8 cellular contexts compared by ENCODE assay signal in genomic region chr5:43602456-43602817, GRCh38. TPM values are rescaled to one million over a fixed set of nuclear protein-coding genes. Genes with fewer than 3 reads are reported as not detected.
DNase-seq lines count a peak whose midpoint lies in the region; ATAC-seq, FAIRE-seq and TF ChIP-seq lines count a peak whose summit lies in the region.

No MANE protein-coding gene starts in this region.

- no peak for TF ChIP-seq EP300 in K562 (IDR thresholded peaks at IDR 0.05; ENCODE audit: low read length)

- CTCF ChIA-PET in CD4-positive, alpha-beta T cell (lab: Charles Lee): interaction anchor here (0.6 to 2.5 kb wide), 3 partner anchors 46 to 118 kb away, joined by 3 to 11 read pairs (median 5); partner anchors contain the start of genes PAIP1 and TMEM267
- CTCF ChIA-PET in K562 (lab: Yijun Ruan, JAX; ENCODE audit: low intra/inter-chr PET ratio): no interaction called here

- no peaks in the 10 kb centered on the region for H3K9me3 Mint-ChIP-seq in CD4-positive, alpha-beta T cell

- H3K9me3 ChIP-seq in CD4-positive, alpha-beta T cell (ENCODE audit: control insufficient read depth, low read length): no peaks in the 10 kb centered on the region
- no peaks in the 10 kb centered on the region for H3K9me3 ChIP-seq in K562 (replicated peaks; ENCODE audit: control insufficient read depth, insufficient read depth, low read depth, low read length)
- no peaks in the 10 kb centered on the region for H3K9me3 ChIP-seq in hepatocyte (ENCODE audit: low read depth)

- no peak for TF ChIP-seq CTCF in CD4-positive, alpha-beta T cell (IDR thresholded peaks at IDR 0.05)
- no peak for TF ChIP-seq CTCF in K562 (IDR thresholded peaks at IDR 0.05 in 2 of 3, conservative IDR thresholded peaks at IDR 0.05 in 1 of 3; ENCODE audit: insufficient read depth in 2 of 3, low read depth in 1 of 3, low read length in 3 of 3)
- no peak for TF ChIP-seq CTCF in hepatocyte (IDR thresholded peaks at IDR 0.05; ENCODE audit: poor library complexity)

- H4K20me1 ChIP-seq in K562 (replicated peaks; ENCODE audit: control insufficient read depth, insufficient read depth, low read length) (no peaks in the 10 kb centered on the region), hepatocyte (ENCODE audit: insufficient read depth, poor library complexity, severe bottlenecking) (no peaks in the 10 kb centered on the region)

- H2AFZ ChIP-seq in K562 (ENCODE audit: low read depth, low read length) (peak overlapping the region; percentile 91), hepatocyte (peak overlapping the region; percentile 88)

- H3K9ac ChIP-seq in K562 (ENCODE audit: insufficient read depth in 1 of 2, low read depth in 2 of 2, low read length in 2 of 2): peak overlapping the region; percentile 93 to 98

- H3K27ac Mint-ChIP-seq in CD4-positive, alpha-beta T cell: peak overlapping the region; percentile 87

- ATAC-seq in CD4-positive, alpha-beta T cell (ENCODE audit: poor library complexity): peak; percentile 30
- ATAC-seq in GM19395 (IDR thresholded peaks at IDR 0.05; ENCODE audit: unreplicated experiment): peak; percentile 35
- ATAC-seq in K562: peak; percentile 74
- peak; percentile 67 for ATAC-seq in sciatic nerve

- H3K4me1 Mint-ChIP-seq in CD4-positive, alpha-beta T cell (ENCODE audit: low read depth): peaks cover 58% of the 10 kb centered on the region

- no peaks in the 10 kb centered on the region for H3K27me3 Mint-ChIP-seq in CD4-positive, alpha-beta T cell

- TF ChIP-seq POLR2A in K562 (conservative IDR thresholded peaks at IDR 0.05): peak; percentile 68; the same call in 1 of the 2 replicates

- H3K27ac ChIP-seq in CD4-positive, alpha-beta T cell (ENCODE audit: low read depth, low read length): peak overlapping the region; percentile 58
- H3K27ac ChIP-seq in K562 (ENCODE audit: extremely low read depth, low read depth, low read length) (peak overlapping the region; percentile 91), hepatocyte (peak overlapping the region; percentile 87)

- TF ChIP-seq RAD21 in K562 (CRISPR knock-in tag; conservative IDR thresholded peaks at IDR 0.05 in 1 of 2, IDR thresholded peaks at IDR 0.05 in 1 of 2): no peak

- BruUV-seq in K562 (replicated peaks; lab: Mats Ljungman, UMichigan): TSS peak; percentile 65

- DNase-seq in CD4-positive, alpha-beta T cell: peak in 5 of 10 experiments; percentile 1 to 7 (median 2)
- peak; percentile 31 for DNase-seq in KG1 (lab: John Stamatoyannopoulos, UW)
- peak; percentile 70 for DNase-seq in RPMI8226
- peak; percentile 33 to 71 (median 44) for DNase-seq in K562 (ENCODE audit: extremely low read depth in 1 of 4, low spot score in 3 of 4)
- DNase-seq in hepatocyte (ENCODE audit: low spot score): peak; percentile 65
- DNase-seq in sciatic nerve (ENCODE audit: low spot score): peak; percentile 58
- no peak for DNase-seq in GM19239 (ENCODE audit: insufficient read length, low spot score)

- FAIRE-seq in K562 (lab: Jason Lieb, UNC) (no peak), GM19239 (lab: Jason Lieb, UNC) (no peak)

- H3K4me3 ChIP-seq in K562 (peak overlapping the region; percentile 60), hepatocyte (peak overlapping the region; percentile 79)

- WGBS in K562 (ENCODE audit: insufficient coverage, low coverage, missing lambda C conversion rate): 1% methylated on average over 9 of the region's 9 CpGs
- WGBS in hepatocyte (ENCODE audit: low lambda C conversion rate, missing lambda C conversion rate): 2% methylated on average over 9 of the region's 9 CpGs

- intact Hi-C loops in CD4-positive, alpha-beta T cell (cut with DNase I, micrococcal nuclease): loop anchor here (2.0 to 10.0 kb wide), 4 partner anchors 46 to 482 kb away; partner anchors contain the start of genes C5orf34 (in 1 of the 2), PAIP1 (in 1 of the 2), TMEM267 (in 1 of the 2) and ZNF131 (in 1 of the 2)
- intact Hi-C loops in K562 (cut with micrococcal nuclease): loop anchor here (1.0 to 10.0 kb wide), 6 partner anchors 14 to 528 kb away; partner anchors contain the start of genes C5orf34, PAIP1 and TMEM267
- intact Hi-C loops in sciatic nerve (cut with DNase I): no loop called here

- H3K79me2 ChIP-seq in K562 (ENCODE audit: control insufficient read depth, insufficient read depth, low read length) (peaks cover 53% of the 10 kb centered on the region), hepatocyte (peaks cover 63% of the 10 kb centered on the region)

- H3K4me3 Mint-ChIP-seq in CD4-positive, alpha-beta T cell: peak overlapping the region; percentile 93

- H3K27me3 ChIP-seq in CD4-positive, alpha-beta T cell (ENCODE audit: control insufficient read depth, insufficient read depth, low read length): no peaks in the 10 kb centered on the region
- H3K27me3 ChIP-seq in K562 (ENCODE audit: control insufficient read depth in 2 of 2, insufficient read depth in 2 of 2, low read length in 2 of 2) (no peaks in the 10 kb centered on the region), hepatocyte (no peaks in the 10 kb centered on the region)

- no peaks in the 10 kb centered on the region for H3K9me1 ChIP-seq in K562 (ENCODE audit: control insufficient read depth, insufficient read depth, low read length)

- no peaks in the 10 kb centered on the region for H3K9me2 ChIP-seq in hepatocyte (replicated peaks; ENCODE audit: insufficient read depth)

- peak overlapping the region; percentile 82 for H3K4me2 ChIP-seq in K562 (ENCODE audit: insufficient read depth, low read length)
- H3K4me2 ChIP-seq in hepatocyte: peak overlapping the region; percentile 82

- H3K4me1 ChIP-seq in K562 (replicated peaks in 1 of 2; ENCODE audit: control insufficient read depth in 2 of 2, insufficient read depth in 2 of 2, low read length in 2 of 2) (peaks cover 18% of the 10 kb centered on the region in 2 experiments), hepatocyte (ENCODE audit: insufficient read depth) (peaks cover 10% of the 10 kb centered on the region)

- POLR2A ChIA-PET in CD4-positive, alpha-beta T cell (lab: Charles Lee): interaction anchor here (0.7 to 3.6 kb wide), 18 partner anchors 11 to 651 kb away, joined by 3 to 101 read pairs (median 7); partner anchors contain the start of genes C5orf34, HMGCS1, TMEM267 and ZNF131
- POLR2A ChIA-PET in K562 (lab: Yijun Ruan, JAX): interaction anchor here (0.7 to 1.9 kb wide), 10 partner anchors 11 to 1248 kb away, joined by 3 to 9 read pairs (median 4); partner anchors contain the start of gene TMEM267

- peaks cover 35% of the 10 kb centered on the region for H3K36me3 Mint-ChIP-seq in CD4-positive, alpha-beta T cell (ENCODE audit: low read depth)

- peaks cover 10% of the 10 kb centered on the region; the same call in 2 of the 3 replicates for H3K36me3 ChIP-seq in K562 (ENCODE audit: control insufficient read depth, insufficient read depth, low read length)
- H3K36me3 ChIP-seq in hepatocyte (replicated peaks; ENCODE audit: insufficient read depth, low read depth): no peaks in the 10 kb centered on the region

- in situ Hi-C loops in K562 (cut with MboI): no loop called here

TF ChIP-seq in K562, 482 proteins besides CTCF, POLR2A, EP300 and RAD21 (continues in another document):
- 0 out of 4 replicates have a peak, but pooled peaks of 1 of the 2 experiments have one; percentile 41 for TF ChIP-seq SIN3A (IDR thresholded peaks at IDR 0.05; ENCODE audit: borderline replicate concordance in 2 of 2, control insufficient read depth in 1 of 2, low read depth in 2 of 2, low read length in 2 of 2)
- TF ChIP-seq SMARCB1 (IDR thresholded peaks at IDR 0.05; ENCODE audit: insufficient read length, low read depth): no peak

RNA-seq across cellular contexts. Expression of gene NNT, which starts 0.5 kb away (rescaled TPM):
- 10 to 100 TPM; 22.3 to 23.5 TPM for total RNA-seq in CD4-positive, alpha-beta T cell
- total RNA-seq in K562 (2011; cell fraction: chromatin; rRNA removed; ENCODE audit: low replicate concordance): 39.0 and 100 TPM in 2 replicates
- total RNA-seq in K562 (2011; cell fraction: nucleolus; rRNA removed): 23.3 and 36.5 TPM in 2 replicates
- 50.3 and 69.0 TPM in 2 replicates for total RNA-seq in K562 (2011; cell fraction: nucleoplasm; rRNA removed)
- total RNA-seq in K562 (2014; rRNA removed) (34.6 and 41.4 TPM in 2 replicates), K562 (2014; rRNA removed; fragmentation: Illumina TruSeq; extraction: Trizol) (66.7 and 77.0 TPM in 2 replicates), K562 (2015; rRNA removed; fragmentation: Illumina TruSeq; extraction: Trizol) (66.2 and 68.6 TPM in 2 replicates), K562 (2021) (68.4 and 77.8 TPM in 2 replicates), hepatocyte (90.8 and 102 TPM in 2 replicates), sciatic nerve (38.1 TPM)
- polyA plus RNA-seq in K562 (2011; rRNA removed) (49.9 and 56.4 TPM in 2 replicates), K562 (2014; fragmentation: Illumina TruSeq; extraction: Trizol) (36.9 and 42.2 TPM in 2 replicates), K562 (2014; fragmentation: Nextera tagmentation; extraction: Ambion mirVana) (10 to 100 TPM; 21.9 to 30.5 TPM), K562 (2014; rRNA removed) (42.2 TPM in 2 replicates), hepatocyte (49.9 and 55.3 TPM in 2 replicates)
- 38.9 and 51.9 TPM in 2 replicates for polyA plus RNA-seq in K562 (2011; cell fraction: cytosol; rRNA removed)
- polyA plus RNA-seq in K562 (2011; cell fraction: nucleus; rRNA removed): 82.5 and 93.8 TPM in 2 replicates
- polyA plus RNA-seq in K562 (2012): 40.0 and 43.3 TPM in 2 replicates
- 114 and 120 TPM in 2 replicates for polyA minus RNA-seq in K562 (2011; rRNA and poly(A)+ RNA removed)
- 37.6 and 38.2 TPM in 2 replicates for polyA minus RNA-seq in K562 (2011; cell fraction: cytosol; rRNA and poly(A)+ RNA removed)
- 55.5 and 85.7 TPM in 2 replicates for polyA minus RNA-seq in K562 (2011; cell fraction: nucleus; rRNA and poly(A)+ RNA removed)

RNA-seq across cellular contexts. Expression of gene PAIP1, which starts 45.6 kb away (rescaled TPM):
- 10 to 100 TPM; 33.9 to 35.1 TPM for total RNA-seq in CD4-positive, alpha-beta T cell
- total RNA-seq in K562 (2011; cell fraction: chromatin; rRNA removed; ENCODE audit: low replicate concordance): 20.6 and 26.6 TPM in 2 replicates
- total RNA-seq in K562 (2011; cell fraction: nucleolus; rRNA removed): 10.8 and 11.4 TPM in 2 replicates
- 21.5 and 22.1 TPM in 2 replicates for total RNA-seq in K562 (2011; cell fraction: nucleoplasm; rRNA removed)
- total RNA-seq in K562 (2014; rRNA removed) (77.6 and 82.2 TPM in 2 replicates), K562 (2014; rRNA removed; fragmentation: Illumina TruSeq; extraction: Trizol) (133 and 145 TPM in 2 replicates), K562 (2015; rRNA removed; fragmentation: Illumina TruSeq; extraction: Trizol) (132 and 139 TPM in 2 replicates), K562 (2021) (94.5 and 102 TPM in 2 replicates), hepatocyte (131 and 140 TPM in 2 replicates), sciatic nerve (64.1 TPM)
- polyA plus RNA-seq in K562 (2011; rRNA removed) (160 and 181 TPM in 2 replicates), K562 (2014; fragmentation: Illumina TruSeq; extraction: Trizol) (107 and 136 TPM in 2 replicates), K562 (2014; fragmentation: Nextera tagmentation; extraction: Ambion mirVana) (10 to 100 TPM; 51.7 to 56.9 TPM), K562 (2014; rRNA removed) (85.5 and 93.1 TPM in 2 replicates), hepatocyte (123 and 128 TPM in 2 replicates)
- 63.7 and 111 TPM in 2 replicates for polyA plus RNA-seq in K562 (2011; cell fraction: cytosol; rRNA removed)
- polyA plus RNA-seq in K562 (2011; cell fraction: nucleus; rRNA removed): 31.0 and 62.6 TPM in 2 replicates
- 62.7 and 79.2 TPM in 2 replicates for polyA plus RNA-seq in K562 (2012)
- polyA minus RNA-seq in K562 (2011; rRNA and poly(A)+ RNA removed): 123 and 148 TPM in 2 replicates
- polyA minus RNA-seq in K562 (2011; cell fraction: cytosol; rRNA and poly(A)+ RNA removed): 59.0 and 76.1 TPM in 2 replicates
- polyA minus RNA-seq in K562 (2011; cell fraction: nucleus; rRNA and poly(A)+ RNA removed): 16.0 and 34.2 TPM in 2 replicates
